Comparison of ENCODE assay signal across 31 cellular contexts in the genomic region with DNA sequence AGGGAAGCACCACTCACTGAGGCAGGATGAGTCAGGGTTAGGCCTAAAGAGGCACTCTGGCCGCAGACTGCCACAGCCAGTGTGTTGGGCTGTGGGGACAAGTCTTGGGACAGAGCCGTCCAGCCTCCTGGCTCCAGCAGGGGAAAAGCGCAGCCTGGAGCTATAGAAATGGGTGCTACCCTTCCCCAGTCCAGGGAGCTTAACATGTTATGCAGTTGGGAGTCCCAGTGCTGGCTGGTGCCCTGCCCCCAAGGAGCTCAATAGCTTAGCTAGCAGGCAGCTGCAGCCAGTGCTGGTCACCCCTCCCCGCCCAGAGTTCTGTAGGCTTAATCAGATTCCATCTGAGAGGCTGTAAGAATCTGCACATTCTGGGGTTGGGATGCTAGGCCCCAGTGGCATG.
"Had no signal": no experiment of that assay in that cellular context is flagged by ENCODE, and none has a peak within 500 bp of the region (broad histone marks: within the 10 kb centered on the region; RNA-seq: fewer than 3 reads in every experiment).

No MANE protein-coding gene starts in this region.

- H3K27ac Mint-ChIP-seq: activated naive CD4-positive, alpha-beta T cell treated with anti-CD3 and anti-CD28 coated beads for 36 hours; activated naive CD8-positive, alpha-beta T cell treated with anti-CD3 and anti-CD28 coated beads, Interleukin-2, amount 10 ng/mL, durations not matched to agents 7 days and 5 days; brain; natural killer cell treated with Interleukin-12 subunit alpha and Interleukin-12 subunit beta and Interleukin-15 and Interleukin-18, amount 100 ng/mL, for 72 hours; progenitor cell of endocrine pancreas; stimulated activated naive B cell treated with anti-CD40 and anti-IgM and Interleukin-4, amounts not matched to agents 10 μg/mL and 1 μg/mL and 100 μg/mL, for 72 hours; T-cell had no signal

- H3K9me3 ChIP-seq: neutrophil, right lobe of liver had no signal

- H3K4me1 ChIP-seq: ascending aorta, heart left ventricle, left lung, right lobe of liver, stomach, tibial artery had no signal

- H3K4me1 Mint-ChIP-seq: activated naive CD8-positive, alpha-beta T cell treated with anti-CD3 and anti-CD28 coated beads, Interleukin-2, amount 10 ng/mL, durations not matched to agents 7 days and 5 days; brain; stimulated activated naive B cell treated with anti-CD40 and anti-IgM and Interleukin-4, amounts not matched to agents 10 μg/mL and 1 μg/mL and 100 μg/mL, for 72 hours; T-cell had no signal

- ATAC-seq: activated CD4-positive, CD25-positive, alpha-beta regulatory T cell treated with anti-CD3 and anti-CD28 coated beads, Interleukin-2, amount 50 U/mL, for 24 hours; esophagus mucosa; heart left ventricle; left lung; natural killer cell treated with Interleukin-12 subunit alpha and Interleukin-12 subunit beta and Interleukin-15 and Interleukin-18, amount 100 ng/mL, for 72 hours; right lobe of liver; stimulated activated naive B cell treated with anti-CD40 and anti-IgM and Interleukin-4, amounts not matched to agents 10 μg/mL and 1 μg/mL and 100 μg/mL, for 72 hours; T-cell had no signal

- DNase-seq: activated CD4-positive, alpha-beta T cell treated with anti-CD3 and anti-CD28 coated beads for 48 hours; activated CD4-positive, alpha-beta T cell treated with anti-CD3 and anti-CD28 coated beads, Interleukin-2, amount 50 U/mL, for 48 hours; activated CD8-positive, alpha-beta memory T cell treated with anti-CD3 and anti-CD28 coated beads for 24 hours; activated effector memory CD4-positive, alpha-beta T cell treated with Interleukin-2 at 50 U/mL for 16 hours; activated naive CD4-positive, alpha-beta T cell treated with anti-CD3 and anti-CD28 coated beads for 36 hours; activated naive CD8-positive, alpha-beta T cell treated with anti-CD3 and anti-CD28 coated beads, Interleukin-2, amount 10 ng/mL, durations not matched to agents 7 days and 5 days; cortex of kidney; foreskin fibroblast; heart left ventricle; hypothalamus; kidney glomerular epithelial cell; mesendoderm; right lobe of liver; small intestine; stimulated activated CD4-positive, alpha-beta T cell treated with anti-CD3 and anti-CD28 coated beads, Interleukin-1b, Interleukin-23, amount 100 ng/mL, for 48 hours; stimulated activated CD4-positive, alpha-beta T cell treated with anti-CD3 and anti-CD28 coated beads, Interleukin-4, amount 100 ng/mL, for 4 hours; stimulated activated CD8-positive, alpha-beta memory T cell treated with anti-CD3 and anti-CD28 coated beads, Interleukin-4, amount 100 ng/mL, for 48 hours; stimulated activated naive B cell treated with anti-CD40 and anti-IgM and Interleukin-4, amounts not matched to agents 10 μg/mL and 1 μg/mL and 100 μg/mL, for 72 hours; stomach; T-cell; tibial artery had no signal

- H3K27ac ChIP-seq: ascending aorta, cardiac muscle cell, heart left ventricle, left lung, neutrophil, right lobe of liver, stomach, tibial artery had no signal

- H3K36me3 Mint-ChIP-seq: activated naive CD8-positive, alpha-beta T cell treated with anti-CD3 and anti-CD28 coated beads, Interleukin-2, amount 10 ng/mL, durations not matched to agents 7 days and 5 days; brain; stimulated activated naive B cell treated with anti-CD40 and anti-IgM and Interleukin-4, amounts not matched to agents 10 μg/mL and 1 μg/mL and 100 μg/mL, for 72 hours; T-cell had no signal

- FAIRE-seq: small intestine had no signal

- H3K4me3 ChIP-seq: ascending aorta, cardiac muscle cell, heart left ventricle, left lung, lung, right lobe of liver, stomach, tibial artery had no signal

- H3K27me3 Mint-ChIP-seq: activated naive CD8-positive, alpha-beta T cell treated with anti-CD3 and anti-CD28 coated beads, Interleukin-2, amount 10 ng/mL, durations not matched to agents 7 days and 5 days; natural killer cell treated with Interleukin-12 subunit alpha and Interleukin-12 subunit beta and Interleukin-15 and Interleukin-18, amount 100 ng/mL, for 72 hours; progenitor cell of endocrine pancreas; stimulated activated naive B cell treated with anti-CD40 and anti-IgM and Interleukin-4, amounts not matched to agents 10 μg/mL and 1 μg/mL and 100 μg/mL, for 72 hours; T-cell had no signal

- H3K4me3 Mint-ChIP-seq: activated naive CD4-positive, alpha-beta T cell treated with anti-CD3 and anti-CD28 coated beads for 36 hours; activated naive CD8-positive, alpha-beta T cell treated with anti-CD3 and anti-CD28 coated beads, Interleukin-2, amount 10 ng/mL, durations not matched to agents 7 days and 5 days; brain; natural killer cell treated with Interleukin-12 subunit alpha and Interleukin-12 subunit beta and Interleukin-15 and Interleukin-18, amount 100 ng/mL, for 72 hours; stimulated activated naive B cell treated with anti-CD40 and anti-IgM and Interleukin-4, amounts not matched to agents 10 μg/mL and 1 μg/mL and 100 μg/mL, for 72 hours; T-cell had no signal

- H3K36me3 ChIP-seq: ascending aorta, cardiac muscle cell, heart left ventricle, left lung, neutrophil, right lobe of liver, stomach, tibial artery had no signal

- H3K27me3 ChIP-seq: ascending aorta, cardiac muscle cell, heart left ventricle, left lung, neutrophil, right lobe of liver, stomach, tibial artery had no signal
